12 cellular contexts compared by ENCODE assay signal in the genomic region with DNA sequence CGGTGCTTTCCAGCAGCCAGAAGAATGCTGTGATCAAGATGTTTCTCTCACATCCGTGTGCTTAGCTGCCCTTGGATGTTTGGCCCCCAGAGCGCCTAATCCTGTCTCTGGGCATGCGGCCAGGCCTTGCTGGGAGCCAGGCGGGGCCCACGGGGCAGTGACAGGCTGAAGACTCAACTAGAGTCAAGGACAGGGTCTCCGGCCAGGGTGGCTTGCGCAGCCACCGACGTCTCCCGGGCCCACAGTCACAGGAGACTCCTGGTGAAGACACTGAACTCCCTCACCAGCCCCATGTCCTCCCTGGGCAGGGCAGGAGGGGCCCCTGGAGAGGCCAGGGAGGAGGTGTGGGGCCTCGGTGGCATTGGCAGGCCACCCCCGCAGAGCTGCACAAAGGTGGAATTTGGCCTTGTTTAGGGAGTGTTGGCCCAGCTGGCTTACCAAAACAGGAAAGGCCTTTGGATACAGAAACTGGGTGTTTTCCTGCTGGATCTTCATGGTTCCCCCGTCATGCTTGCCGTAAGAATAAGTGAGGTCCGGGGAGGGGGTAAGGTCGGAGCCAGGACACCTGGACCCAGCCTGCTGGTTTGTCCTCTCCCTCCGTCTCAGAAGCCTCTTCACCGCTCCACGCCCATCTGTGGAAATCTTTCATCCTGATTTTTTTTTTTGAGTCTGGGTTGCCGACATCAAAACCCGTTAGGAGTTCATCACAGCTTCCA. TPM values are rescaled to one million over a fixed set of nuclear protein-coding genes. Genes with fewer than 3 reads are reported as not detected.
A peak's percentile ranks its signal among the peaks of the same experiment; 100 is the strongest.
DNase-seq lines count a peak whose midpoint lies in the region; ATAC-seq and TF ChIP-seq lines count a peak whose summit lies in the region.
"Had no signal": no experiment of that assay in that cellular context is flagged by ENCODE, and none has a peak within 500 bp of the region (broad histone marks: within the 10 kb centered on the region; RNA-seq: fewer than 3 reads in every experiment).

No MANE protein-coding gene starts in this region.

- H3K27ac ChIP-seq in body of pancreas (peak overlapping the region; percentile 64 to 86 (median 80)), foreskin keratinocyte (no peak overlapping the region)

- TF ChIP-seq CTCF in body of pancreas (IDR thresholded peaks at IDR 0.05) (no peak), retinal pigment epithelial cell (conservative IDR thresholded peaks at IDR 0.05; ENCODE audit: low read depth, low read length) (no peak), foreskin keratinocyte (conservative IDR thresholded peaks at IDR 0.05) (no peak)

- peaks cover 0 to 8% of the 10 kb centered on the region in 2 donors for H3K36me3 ChIP-seq in body of pancreas (replicated peaks in 1 of 2; ENCODE audit: insufficient read depth in 1 of 2, low read depth in 2 of 2)

- no peak overlapping the region for H3K4me3 ChIP-seq in body of pancreas
- no peak overlapping the region for H3K4me3 ChIP-seq in retinal pigment epithelial cell (ENCODE audit: low read length)

- H3K27me3 ChIP-seq in body of pancreas: no peaks in the 10 kb centered on the region
- no peaks in the 10 kb centered on the region for H3K27me3 ChIP-seq in foreskin keratinocyte

- H3K9me3 ChIP-seq in body of pancreas: no peaks in the 10 kb centered on the region

- H3K4me1 ChIP-seq in body of pancreas (peaks cover 23% of the 10 kb centered on the region), foreskin keratinocyte (no peaks in the 10 kb centered on the region)

- ATAC-seq in body of pancreas (peak; percentile 66), left ventricle myocardium superior (peak; percentile 91), foreskin keratinocyte (no peak), HG03469 (IDR thresholded peaks at IDR 0.05; ENCODE audit: unreplicated experiment) (no peak), GM19397 (IDR thresholded peaks at IDR 0.05; ENCODE audit: unreplicated experiment) (no peak)
- ATAC-seq: stimulated activated memory B cell treated with anti-CD40 and anti-IgM and Interleukin-4, amounts not matched to agents 10 μg/mL and 1 μg/mL and 100 μg/mL, for 72 hours had no signal

- WGBS in body of pancreas, 2 donors: 42 to 61% methylated on average over 11 to 22 of the region's 22 CpGs

- peak; percentile 70 for DNase-seq in AG08396 (ENCODE audit: low spot score)
- peak; percentile 68 to 84 (median 78) for DNase-seq in body of pancreas
- DNase-seq in left ventricle myocardium superior: peak; percentile 91
- peak; percentile 86 for DNase-seq in retinal pigment epithelial cell (ENCODE audit: low read depth)
- DNase-seq in foreskin keratinocyte: no peak
- no peak for DNase-seq in NCI-H2107 treated with DMSO at 0.1 percent for 48 hours (lab: John Stamatoyannopoulos, UW; ENCODE audit: unreplicated experiment)
- DNase-seq: activated CD4-positive, alpha-beta T cell treated with anti-CD3 and anti-CD28 coated beads, Interleukin-2, amount 50 U/mL, for 48 hours; activated naive CD4-positive, alpha-beta T cell treated with anti-CD3 and anti-CD28 coated beads, Interleukin-2, amount 10 ng/mL, durations not matched to agents 7 days and 5 days; NCI-H1436 treated with DMSO at 0.1 percent for 48 hours had no signal

- peak in 1 of 3 donors; percentile 7 for TF ChIP-seq POLR2A in body of pancreas (IDR thresholded peaks at IDR 0.05)

- intact Hi-C loops in body of pancreas (cut with DNase I) (no loop called here), left ventricle myocardium superior (cut with micrococcal nuclease) (no loop called here)

RNA-seq across cellular contexts. Expression of a gene that starts 10.0 kb away (rescaled TPM):
- 10 to 100 TPM; 59.9 to 87.7 TPM for total RNA-seq in body of pancreas
- total RNA-seq in left ventricle myocardium superior: 461 TPM
- 80.0 and 81.3 TPM in 2 replicates for total RNA-seq in foreskin keratinocyte
- polyA plus RNA-seq in foreskin keratinocyte: 115 and 132 TPM in 2 replicates

RNA-seq across cellular contexts. Expression of a gene that starts 27.6 kb away (rescaled TPM):
- total RNA-seq in body of pancreas: 100 to 1,000 TPM in 1 of 2 donors, 10 to 100 TPM in 1; 70.2 to 129 TPM
- total RNA-seq in left ventricle myocardium superior: 92.5 TPM
- total RNA-seq in foreskin keratinocyte: 11.0 and 13.9 TPM in 2 replicates
- polyA plus RNA-seq in foreskin keratinocyte: 18.9 and 23.2 TPM in 2 replicates

RNA-seq across cellular contexts. Expression of a gene that starts 33.7 kb away (rescaled TPM):
- total RNA-seq in body of pancreas (10 to 100 TPM; 25.4 to 63.3 TPM), left ventricle myocardium superior (96.7 TPM), foreskin keratinocyte (116 and 119 TPM in 2 replicates)
- polyA plus RNA-seq in foreskin keratinocyte: 136 and 140 TPM in 2 replicates

Comparison
In these comparisons a context has a peak if more than half of its experiments do, and no peak if none do; other contexts are left out.
1. DNase-seq: peak in AG08396 (single experiment), body of pancreas (4 of 4), left ventricle myocardium superior (single experiment) and retinal pigment epithelial cell (single experiment); none in foreskin keratinocyte (0 of 2) and NCI-H2107 treated with DMSO at 0.1 percent for 48 hours (single experiment).
2. ATAC-seq: peak in body of pancreas (single experiment) and left ventricle myocardium superior (single experiment); none in foreskin keratinocyte (single experiment), HG03469 (single experiment) and GM19397 (single experiment).